In the genomic region with DNA sequence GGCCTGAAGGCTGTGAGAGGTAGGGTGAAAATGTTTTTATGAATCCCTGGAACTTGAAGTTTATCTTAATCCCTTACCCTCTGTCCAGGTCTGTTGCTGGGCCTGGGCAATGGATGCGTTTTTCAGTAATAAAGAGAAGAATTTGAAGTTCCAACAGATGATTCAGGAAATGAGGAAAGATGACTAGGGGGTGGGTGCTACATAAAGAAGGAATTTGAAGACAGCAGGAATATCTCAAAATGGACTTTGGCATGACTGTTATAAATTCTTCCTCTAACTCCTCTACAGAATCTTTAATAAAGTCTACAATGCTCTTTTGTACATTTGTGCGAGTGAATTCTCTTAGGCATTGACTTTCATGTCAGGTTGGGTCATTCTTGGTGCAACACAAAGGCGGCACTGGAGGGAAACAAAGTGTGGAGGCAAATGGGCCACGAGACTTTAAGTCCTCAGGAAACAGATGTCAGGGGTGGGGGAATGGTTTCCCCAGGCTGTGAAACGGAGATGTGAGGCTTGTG, we compare ENCODE assay signal across 16 cellular contexts. TPM values are rescaled to one million over a fixed set of nuclear protein-coding genes. Genes with fewer than 3 reads are reported as not detected.
DNase-seq lines count a peak whose midpoint lies in the region; ATAC-seq and TF ChIP-seq lines count a peak whose summit lies in the region.
"Had no signal": no experiment of that assay in that cellular context is flagged by ENCODE, and none has a peak within 500 bp of the region (broad histone marks: within the 10 kb centered on the region; RNA-seq: fewer than 3 reads in every experiment).

No MANE protein-coding gene starts in this region.

- H4K8ac ChIP-seq in mesenchymal stem cell (ENCODE audit: low read length): peak overlapping the region; percentile 31

- H2BK5ac ChIP-seq in mesenchymal stem cell (ENCODE audit: low read depth, low read length, poor library complexity, severe bottlenecking): no peak overlapping the region

- H3K27ac ChIP-seq in mesenchymal stem cell (ENCODE audit: low read length, poor library complexity, severe bottlenecking) (no peak overlapping the region), heart left ventricle (no peak overlapping the region)
- H3K27ac ChIP-seq: C4-2B had no signal

- H3K23ac ChIP-seq in mesenchymal stem cell (ENCODE audit: low read length in 2 of 2): no peak overlapping the region

- intact Hi-C loops in heart left ventricle (cut with DNase I): no loop called here

- H3K36me3 ChIP-seq in mesenchymal stem cell (ENCODE audit: control insufficient read depth in 1 of 2, insufficient read depth in 2 of 2, low read depth in 1 of 2, low read length in 2 of 2) (no peaks in the 10 kb centered on the region), heart left ventricle (no peaks in the 10 kb centered on the region)
- H3K36me3 ChIP-seq: BE2C had no signal

- no peak for TF ChIP-seq POLR2A in heart left ventricle (IDR thresholded peaks at IDR 0.05)

- H2AFZ ChIP-seq in mesenchymal stem cell (ENCODE audit: low read depth, low read length): no peak overlapping the region

- no peak overlapping the region for H2BK120ac ChIP-seq in mesenchymal stem cell (ENCODE audit: low read depth, low read length)

- no peak overlapping the region for H3K4me2 ChIP-seq in mesenchymal stem cell (ENCODE audit: low read length, poor library complexity, severe bottlenecking)
- H3K4me2 ChIP-seq: A549 had no signal

- H3K4me1 ChIP-seq in mesenchymal stem cell (ENCODE audit: control insufficient read depth, insufficient read depth, low read depth, low read length) (peaks cover 2% of the 10 kb centered on the region), heart left ventricle (peaks cover 0 to 16% (median 7%) of the 10 kb centered on the region in 12 donors)
- H3K4me1 ChIP-seq: BE2C had no signal

- no peak overlapping the region for H3K14ac ChIP-seq in mesenchymal stem cell (ENCODE audit: low read length in 2 of 2)

- H3K27me3 ChIP-seq in mesenchymal stem cell (ENCODE audit: control insufficient read depth in 1 of 2, insufficient read depth in 1 of 2, low read length in 2 of 2) (no peaks in the 10 kb centered on the region), heart left ventricle (no peaks in the 10 kb centered on the region)
- H3K27me3 ChIP-seq: BE2C had no signal

- peak; percentile 28 for DNase-seq in HCEC 1CT
- DNase-seq in epidermal melanocyte (ENCODE audit: insufficient read length, low spot score): peak; percentile 13
- DNase-seq in mesenchymal stem cell: no peak
- DNase-seq in heart left ventricle: no peak
- DNase-seq in GDM1 (lab: John Stamatoyannopoulos, UW): no peak
- no peak for DNase-seq in activated CD4-positive, alpha-beta T cell treated with anti-CD3 and anti-CD28 coated beads for 1 hour
- DNase-seq: BE2C; CD4-positive, alpha-beta memory T cell; COR-L47; DND-41; GOT3; H9 had no signal

- no peak overlapping the region for H2BK15ac ChIP-seq in mesenchymal stem cell (ENCODE audit: low read depth, poor library complexity, severe bottlenecking)

- no peak for TF ChIP-seq CTCF in heart left ventricle (IDR thresholded peaks at IDR 0.05)

- ATAC-seq in heart left ventricle (no peak), GM18861 (IDR thresholded peaks at IDR 0.05; ENCODE audit: unreplicated experiment) (no peak)
- ATAC-seq: A549, GM12878 had no signal

- no peak overlapping the region for H3K18ac ChIP-seq in mesenchymal stem cell (ENCODE audit: low read depth in 1 of 2, low read length in 2 of 2)

- no peak overlapping the region for H3K9ac ChIP-seq in mesenchymal stem cell (ENCODE audit: low read length)

- WGBS in mesenchymal stem cell: 93% methylated on average over 4 of the region's 5 CpGs
- WGBS in heart left ventricle, 4 donors: 72 to 82% (median 79%) methylated on average over 5 of the region's 5 CpGs

- H3K4me3 ChIP-seq in mesenchymal stem cell (ENCODE audit: insufficient read depth in 1 of 2, low read depth in 1 of 2, low read length in 2 of 2) (no peak overlapping the region), heart left ventricle (no peak overlapping the region)
- H3K4me3 ChIP-seq: A549, GM12878 had no signal

- no peaks in the 10 kb centered on the region for H3K9me3 ChIP-seq in mesenchymal stem cell (ENCODE audit: control insufficient read depth, low read length)
- H3K9me3 ChIP-seq in heart left ventricle: no peaks in the 10 kb centered on the region
- H3K9me3 ChIP-seq: A549, BE2C had no signal

- H3K4ac ChIP-seq in mesenchymal stem cell (ENCODE audit: low read depth in 1 of 2, low read length in 2 of 2): no peak overlapping the region

- peak overlapping the region; percentile 63 for H2AK5ac ChIP-seq in mesenchymal stem cell (ENCODE audit: low read length, severe bottlenecking)

- no peak overlapping the region for H2BK12ac ChIP-seq in mesenchymal stem cell (ENCODE audit: low read length in 2 of 2)

- H3K79me1 ChIP-seq in mesenchymal stem cell (replicated peaks; ENCODE audit: low read length, poor library complexity, severe bottlenecking): no peaks in the 10 kb centered on the region

- no peak overlapping the region for H4K91ac ChIP-seq in mesenchymal stem cell (ENCODE audit: low read length)

RNA-seq across cellular contexts. Expression of gene PRSS23, which starts 35.1 kb away (rescaled TPM):
- 324 TPM for polyA plus RNA-seq in mesenchymal stem cell (2013, experiment 1 of 2)
- polyA plus RNA-seq in mesenchymal stem cell (2013, experiment 2 of 2): 337 TPM
- total RNA-seq in heart left ventricle: 10 to 100 TPM in 7 of 9 donors, 1 to 10 TPM in 2; 5.9 to 36.8 (median 18.3) TPM
- 10 to 100 TPM in 1 of 2 donors, 1 to 10 TPM in 1; 3.0 to 15.9 TPM for polyA plus RNA-seq in heart left ventricle
- total RNA-seq: CD4-positive, alpha-beta memory T cell had no signal

Comparison
In these comparisons a context has a peak if more than half of its experiments do, and no peak if none do; other contexts are left out.
1. DNase-seq: peak in HCEC 1CT (single experiment) and epidermal melanocyte (single experiment); none in mesenchymal stem cell (single experiment), heart left ventricle (0 of 5), GDM1 (single experiment) and activated CD4-positive, alpha-beta T cell treated with anti-CD3 and anti-CD28 coated beads for 1 hour (single experiment).